17 cellular contexts compared by ENCODE assay signal in genomic region chr17:12640364-12640763, GRCh38. TPM values are rescaled to one million over a fixed set of nuclear protein-coding genes. Genes with fewer than 3 reads are reported as not detected.
A peak's percentile ranks its signal among the peaks of the same experiment; 100 is the strongest.
DNase-seq lines count a peak whose midpoint lies in the region; ATAC-seq and TF ChIP-seq lines count a peak whose summit lies in the region.
"Had no signal": no experiment of that assay in that cellular context is flagged by ENCODE, and none has a peak within 500 bp of the region (broad histone marks: within the 10 kb centered on the region; RNA-seq: fewer than 3 reads in every experiment).

No MANE protein-coding gene starts in this region.

- intact Hi-C loops in activated B cell treated with CpG ODN at 0.5 μM for 24 hours (cut with micrococcal nuclease), result no loop called here
- intact Hi-C loops in thyroid gland (cut with DNase I), result no loop called here

- no peak overlapping the region for H3K4me3 ChIP-seq in thyroid gland (replicated peaks in 1 of 3)
- H3K4me3 ChIP-seq: A549, HAP-1 had no signal

- H3K27me3 Mint-ChIP-seq in activated B cell treated with CpG ODN at 0.5 μM for 24 hours, result no peaks in the 10 kb centered on the region
- peaks cover 32% of the 10 kb centered on the region for H3K27me3 Mint-ChIP-seq in stimulated activated memory B cell treated with anti-CD40 and anti-IgM and Interleukin-4, amounts not matched to agents 10 μg/mL and 1 μg/mL and 100 μg/mL, for 72 hours
- H3K27me3 Mint-ChIP-seq: CD4-positive, alpha-beta T cell had no signal

- H3K27me3 ChIP-seq in thyroid gland, result no peaks in the 10 kb centered on the region

- no peaks in the 10 kb centered on the region for H3K36me3 ChIP-seq in thyroid gland
- H3K36me3 ChIP-seq: HAP-1 had no signal

- peaks cover 7% of the 10 kb centered on the region for H3K4me1 Mint-ChIP-seq in activated B cell treated with CpG ODN at 0.5 μM for 24 hours
- no peaks in the 10 kb centered on the region for H3K4me1 Mint-ChIP-seq in stimulated activated memory B cell treated with anti-CD40 and anti-IgM and Interleukin-4, amounts not matched to agents 10 μg/mL and 1 μg/mL and 100 μg/mL, for 72 hours

- no peak overlapping the region for H3K27ac Mint-ChIP-seq in activated B cell treated with CpG ODN at 0.5 μM for 24 hours
- no peak overlapping the region for H3K27ac Mint-ChIP-seq in stimulated activated memory B cell treated with anti-CD40 and anti-IgM and Interleukin-4, amounts not matched to agents 10 μg/mL and 1 μg/mL and 100 μg/mL, for 72 hours
- H3K27ac Mint-ChIP-seq: CD4-positive, alpha-beta T cell had no signal

- H3K4me1 ChIP-seq in thyroid gland, result no peaks in the 10 kb centered on the region
- H3K4me1 ChIP-seq: HAP-1 had no signal

- CTCF ChIA-PET in activated B cell treated with CpG ODN at 0.5 μM for 24 hours (lab: Charles Lee), result no interaction called here

- no peak for TF ChIP-seq CTCF in activated B cell treated with CpG ODN at 0.5 μM for 24 hours (IDR thresholded peaks at IDR 0.05)
- TF ChIP-seq CTCF in thyroid gland (IDR thresholded peaks at IDR 0.05), result no peak
- TF ChIP-seq CTCF in GM10266 (IDR thresholded peaks at IDR 0.05; ENCODE audit: control insufficient read depth, insufficient read depth, low read depth, missing control alignments), result no peak

- H3K9me3 ChIP-seq in thyroid gland, result no peaks in the 10 kb centered on the region
- H3K9me3 ChIP-seq: HAP-1 had no signal

- DNase-seq in NOMO-1 treated with DMSO at 0.1 percent for 48 hours (lab: John Stamatoyannopoulos, UW; ENCODE audit: unreplicated experiment), result peak; percentile 22
- DNase-seq in NOMO-1 treated with dmso at 0.1 percent for 144 hours (lab: John Stamatoyannopoulos, UW; ENCODE audit: unreplicated experiment), result no peak
- DNase-seq in activated B cell treated with CpG ODN at 0.5 μM for 24 hours, result no peak
- no peak for DNase-seq in thyroid gland
- no peak for DNase-seq in GM10266 (ENCODE audit: extremely low spot score)
- DNase-seq: AML-193; CD4-positive, alpha-beta T cell; DMS79 treated with DMSO at 0.1 percent for 48 hours; GF-D8; KG1 had no signal

- no peak overlapping the region for H3K27ac ChIP-seq in thyroid gland
- H3K27ac ChIP-seq: 22Rv1, C4-2B had no signal

- ATAC-seq in activated B cell treated with CpG ODN at 0.5 μM for 24 hours (ENCODE audit: low read depth) (peak; percentile 47), GM21381 (IDR thresholded peaks at IDR 0.05; ENCODE audit: unreplicated experiment) (no peak)
- ATAC-seq in stimulated activated memory B cell treated with anti-CD40 and anti-IgM and Interleukin-4, amounts not matched to agents 10 μg/mL and 1 μg/mL and 100 μg/mL, for 72 hours, result peak; percentile 56
- ATAC-seq: A549, HepG2 had no signal

- no peak for TF ChIP-seq POLR2A in thyroid gland (IDR thresholded peaks at IDR 0.05)

- POLR2A ChIA-PET in activated B cell treated with CpG ODN at 0.5 μM for 24 hours (lab: Charles Lee), result no interaction called here

- H3K36me3 Mint-ChIP-seq in activated B cell treated with CpG ODN at 0.5 μM for 24 hours (ENCODE audit: low read depth), result no peaks in the 10 kb centered on the region
- no peaks in the 10 kb centered on the region for H3K36me3 Mint-ChIP-seq in stimulated activated memory B cell treated with anti-CD40 and anti-IgM and Interleukin-4, amounts not matched to agents 10 μg/mL and 1 μg/mL and 100 μg/mL, for 72 hours

- no peak overlapping the region for H3K4me3 Mint-ChIP-seq in activated B cell treated with CpG ODN at 0.5 μM for 24 hours
- no peak overlapping the region for H3K4me3 Mint-ChIP-seq in stimulated activated memory B cell treated with anti-CD40 and anti-IgM and Interleukin-4, amounts not matched to agents 10 μg/mL and 1 μg/mL and 100 μg/mL, for 72 hours
- H3K4me3 Mint-ChIP-seq: CD4-positive, alpha-beta T cell had no signal

- peaks cover 5% of the 10 kb centered on the region for H3K9me3 Mint-ChIP-seq in activated B cell treated with CpG ODN at 0.5 μM for 24 hours
- H3K9me3 Mint-ChIP-seq in stimulated activated memory B cell treated with anti-CD40 and anti-IgM and Interleukin-4, amounts not matched to agents 10 μg/mL and 1 μg/mL and 100 μg/mL, for 72 hours, result peaks cover 2% of the 10 kb centered on the region

- WGBS in thyroid gland, 2 donors, result 93 to 97% methylated on average over 2 of the region's 2 CpGs

RNA-seq across cellular contexts. Expression of gene MYOCD, which starts 25.3 kb away (rescaled TPM):
- total RNA-seq in activated B cell treated with CpG ODN at 0.5 μM for 24 hours (8.0 and 8.7 TPM in 2 replicates), thyroid gland (1 to 10 TPM in 2 of 4 donors, under 1 TPM in 2; 0.29 to 1.9 (median 0.98) TPM)
- total RNA-seq: CD4-positive, alpha-beta T cell; HepG2 had no signal
